ENCODE assay signal across 8 cellular contexts in genomic region chr7:139340037-139340807, GRCh38. TPM values are rescaled to one million over a fixed set of nuclear protein-coding genes. Genes with fewer than 3 reads are reported as not detected.
A peak's percentile ranks its signal among the peaks of the same experiment; 100 is the strongest.
DNase-seq lines count a peak whose midpoint lies in the region; ATAC-seq, FAIRE-seq and TF ChIP-seq lines count a peak whose summit lies in the region.

No MANE protein-coding gene starts in this region.

- intact Hi-C loops in endothelial cell of umbilical vein (cut with micrococcal nuclease) = loop anchor here (1.0 to 5.0 kb wide), 6 partner anchors 19 to 323 kb away; partner anchors contain the start of genes LUC7L2, UBN2, ZC3HAV1 and ZC3HAV1L

- TF ChIP-seq CTCF in OCI-LY1 (IDR thresholded peaks at IDR 0.05; ENCODE audit: low read length) (peak; percentile 90), endothelial cell of umbilical vein (IDR thresholded peaks at IDR 0.05; ENCODE audit: extremely low read depth in 1 of 2, insufficient read depth in 1 of 2, low read depth in 1 of 2, low read length in 2 of 2) (peak; percentile 81 to 86)

- H3K9ac ChIP-seq in OCI-LY1 (ENCODE audit: low read length) = peak overlapping the region; percentile 94
- peak overlapping the region; percentile 97 for H3K9ac ChIP-seq in endothelial cell of umbilical vein (replicated peaks; ENCODE audit: extremely low read depth, insufficient read depth, low read length)

- H4K20me1 ChIP-seq in OCI-LY1 (ENCODE audit: insufficient read depth, low read length) = no peaks in the 10 kb centered on the region
- H4K20me1 ChIP-seq in endothelial cell of umbilical vein (replicated peaks; ENCODE audit: control insufficient read depth, extremely low read depth, insufficient read depth, low read length) = no peaks in the 10 kb centered on the region

- POLR2A ChIA-PET in endothelial cell of umbilical vein (lab: Charles Lee) = interaction anchor here (0.7 to 1.6 kb wide), 3 partner anchors 19 to 702 kb away, joined by 3 to 5 read pairs (median 4); partner anchors contain the start of gene LUC7L2

- peaks cover 5% of the 10 kb centered on the region for H3K9me3 ChIP-seq in OCI-LY1 (ENCODE audit: low read length)
- H3K9me3 ChIP-seq in endothelial cell of umbilical vein (replicated peaks; ENCODE audit: control insufficient read depth, insufficient read depth, low read length) = no peaks in the 10 kb centered on the region

- H2AFZ ChIP-seq in OCI-LY1 (ENCODE audit: low read length) (no peak overlapping the region), endothelial cell of umbilical vein (ENCODE audit: low read depth, low read length) (peak overlapping the region; percentile 43)

- CTCF ChIA-PET in endothelial cell of umbilical vein (lab: Charles Lee) = interaction anchor here (0.6 to 1.7 kb wide), 16 partner anchors 11 to 323 kb away, joined by 3 to 15 read pairs (median 4); partner anchors contain the start of genes LUC7L2 and UBN2

- no peaks in the 10 kb centered on the region for H3K9me1 ChIP-seq in endothelial cell of umbilical vein (replicated peaks; ENCODE audit: control insufficient read depth, extremely low read depth, insufficient read depth, low read length)

- H3K79me2 ChIP-seq in OCI-LY1 (ENCODE audit: insufficient read depth, low read length) (no peaks in the 10 kb centered on the region), endothelial cell of umbilical vein (ENCODE audit: control insufficient read depth, insufficient read depth, low read length) (peaks cover 18% of the 10 kb centered on the region)

- H3F3A ChIP-seq in OCI-LY1 (ENCODE audit: insufficient read depth, low read length) = 0 out of 2 replicates have a peak, but pooled peaks cover 5% of the 10 kb centered on the region

- peak overlapping the region; percentile 82 for H3K4me3 ChIP-seq in OCI-LY1 (ENCODE audit: low read depth, low read length, poor library complexity, severe bottlenecking)
- peak overlapping the region; percentile 49 to 97 (median 71) for H3K4me3 ChIP-seq in endothelial cell of umbilical vein (replicated peaks in 1 of 3; ENCODE audit: insufficient read depth in 1 of 3, low read depth in 1 of 3, low read length in 3 of 3)

- no peak for TF ChIP-seq POLR2A in endothelial cell of umbilical vein (IDR thresholded peaks at IDR 0.05; ENCODE audit: low read depth, low read length)

- DNase-seq in DMS 273 treated with DMSO at 0.1 percent for 48 hours (lab: John Stamatoyannopoulos, UW) = peak; percentile 100
- peak; percentile 83 for DNase-seq in HuH-7.5 (ENCODE audit: low spot score)
- peak; percentile 92 for DNase-seq in activated T-cell treated with anti-CD3 and anti-CD28 coated beads for 1 hour (ENCODE audit: low read depth)
- DNase-seq in endothelial cell of umbilical vein (ENCODE audit: low read depth, low spot score) = peak; percentile 100
- peak; percentile 97 for DNase-seq in midbrain (lab: John Stamatoyannopoulos, UW)
- peak; percentile 95 to 97 for DNase-seq in stimulated activated CD8-positive, alpha-beta memory T cell treated with anti-CD3 and anti-CD28 coated beads, Interleukin-15, amount 100 ng/mL, for 48 hours (ENCODE audit: low read depth in 2 of 2)

- H3K4me2 ChIP-seq in OCI-LY1 (ENCODE audit: low read length) (peak overlapping the region; percentile 82), endothelial cell of umbilical vein (ENCODE audit: insufficient read depth, low read length) (peak overlapping the region; percentile 81)

- peak; percentile 86 for ATAC-seq in GM21528 (IDR thresholded peaks at IDR 0.05; ENCODE audit: low FRiP score, unreplicated experiment)

- peak; percentile 94 for FAIRE-seq in endothelial cell of umbilical vein (lab: Jason Lieb, UNC)

- H3K9me2 ChIP-seq in OCI-LY1 (ENCODE audit: low read depth, low read length) = no peaks in the 10 kb centered on the region

- dilution Hi-C loops in endothelial cell of umbilical vein (cut with MboI; ENCODE audit: extremely low pct_ligation_motif_present, low sequenced_read_pairs) = no loop called here

- H3K27ac ChIP-seq in OCI-LY1 (ENCODE audit: low read depth, low read length, poor library complexity, severe bottlenecking) = peak overlapping the region; percentile 90
- peak overlapping the region; percentile 93 for H3K27ac ChIP-seq in endothelial cell of umbilical vein (ENCODE audit: insufficient read depth, low read depth, low read length)

- H3K4me1 ChIP-seq in OCI-LY1 (ENCODE audit: insufficient read depth, low read length, severe bottlenecking) = peaks cover 14% of the 10 kb centered on the region
- H3K4me1 ChIP-seq in endothelial cell of umbilical vein (ENCODE audit: control insufficient read depth, extremely low read depth, insufficient read depth, low read length) = peaks cover 5% of the 10 kb centered on the region

- peaks cover 15% of the 10 kb centered on the region; the same call in 1 of the 2 replicates for H3K36me3 ChIP-seq in OCI-LY1 (ENCODE audit: insufficient read depth, low read length)
- H3K36me3 ChIP-seq in endothelial cell of umbilical vein (ENCODE audit: control insufficient read depth in 2 of 2, extremely low read depth in 1 of 2, insufficient read depth in 2 of 2, low read length in 2 of 2) = no peaks in the 10 kb centered on the region

- no peaks in the 10 kb centered on the region for H3K27me3 ChIP-seq in OCI-LY1 (ENCODE audit: insufficient read depth, low read length)
- no peaks in the 10 kb centered on the region for H3K27me3 ChIP-seq in endothelial cell of umbilical vein (ENCODE audit: control insufficient read depth in 2 of 2, insufficient read depth in 2 of 2, low read length in 2 of 2)

- BruUV-seq in endothelial cell of umbilical vein (replicated peaks; lab: Mats Ljungman, UMichigan) = no TSS peak

TF ChIP-seq in endothelial cell of umbilical vein, 7 proteins besides CTCF, POLR2A, EP300 and RAD21:
- TF ChIP-seq POLR2AphosphoS5 (IDR thresholded peaks at IDR 0.05; ENCODE audit: insufficient read depth, low read depth, low read length) = peak; percentile 64
- no peak for TF ChIP-seq FOS (IDR thresholded peaks at IDR 0.05; ENCODE audit: borderline replicate concordance, insufficient read depth, low read length)
- TF ChIP-seq MAX (IDR thresholded peaks at IDR 0.05; ENCODE audit: insufficient read depth, insufficient read length) = peak; percentile 95
- peak; percentile 72 for TF ChIP-seq JUN (IDR thresholded peaks at IDR 0.05; ENCODE audit: borderline replicate concordance, insufficient read depth, insufficient read length, low read depth)
- peak; percentile 1 for TF ChIP-seq MYC (IDR thresholded peaks at IDR 0.05; ENCODE audit: low read depth, low read length)
- peak; percentile 34 for TF ChIP-seq GATA2 (IDR thresholded peaks at IDR 0.05; ENCODE audit: insufficient read depth, insufficient read length, low read depth, low read length)
- no peak for TF ChIP-seq EZH2 (IDR thresholded peaks at IDR 0.05; ENCODE audit: borderline replicate concordance, low read depth, low read length, severe bottlenecking)

RNA-seq across cellular contexts. Expression of gene FMC1, which starts 0.9 kb away (rescaled TPM):
- 10.7 and 12.8 TPM in 2 replicates for total RNA-seq in endothelial cell of umbilical vein
- 21.7 and 23.5 TPM in 2 replicates for polyA plus RNA-seq in endothelial cell of umbilical vein
- polyA plus RNA-seq in endothelial cell of umbilical vein (2011; cell fraction: cytosol; rRNA removed) = 21.4 and 21.6 TPM in 2 replicates
- polyA plus RNA-seq in endothelial cell of umbilical vein (2011; cell fraction: nucleus; rRNA removed) = 6.6 and 7.7 TPM in 2 replicates
- polyA plus RNA-seq in endothelial cell of umbilical vein (2012) = 16.5 and 32.2 TPM in 2 replicates
- polyA minus RNA-seq in endothelial cell of umbilical vein = 6.0 and 6.2 TPM in 2 replicates
- 9.3 TPM for polyA minus RNA-seq in endothelial cell of umbilical vein (2011; cell fraction: cytosol; rRNA and poly(A)+ RNA removed)
- polyA minus RNA-seq in endothelial cell of umbilical vein (2011; cell fraction: nucleus; rRNA and poly(A)+ RNA removed) = 1.7 and 2.8 TPM in 2 replicates

RNA-seq across cellular contexts. Expression of gene LUC7L2, which starts 19.5 kb away (rescaled TPM):
- 85.8 and 87.6 TPM in 2 replicates for total RNA-seq in endothelial cell of umbilical vein
- 28.0 and 34.4 TPM in 2 replicates for polyA plus RNA-seq in endothelial cell of umbilical vein
- polyA plus RNA-seq in endothelial cell of umbilical vein (2011; cell fraction: cytosol; rRNA removed) = 24.8 and 27.3 TPM in 2 replicates
- 93.1 and 120 TPM in 2 replicates for polyA plus RNA-seq in endothelial cell of umbilical vein (2011; cell fraction: nucleus; rRNA removed)
- polyA plus RNA-seq in endothelial cell of umbilical vein (2012) = 30.6 and 43.6 TPM in 2 replicates
- polyA minus RNA-seq in endothelial cell of umbilical vein = 49.9 and 59.8 TPM in 2 replicates
- 39.1 TPM for polyA minus RNA-seq in endothelial cell of umbilical vein (2011; cell fraction: cytosol; rRNA and poly(A)+ RNA removed)
- 135 and 236 TPM in 2 replicates for polyA minus RNA-seq in endothelial cell of umbilical vein (2011; cell fraction: nucleus; rRNA and poly(A)+ RNA removed)

Comparison
In these comparisons a context has a peak if more than half of its experiments do, and no peak if none do; other contexts are left out.
1. Peak in every context shown above with its lines: DNase-seq, ATAC-seq, H3K4me3 ChIP-seq and H3K27ac ChIP-seq.